ENCODE assay signal across 8 cellular contexts in the genomic region with DNA sequence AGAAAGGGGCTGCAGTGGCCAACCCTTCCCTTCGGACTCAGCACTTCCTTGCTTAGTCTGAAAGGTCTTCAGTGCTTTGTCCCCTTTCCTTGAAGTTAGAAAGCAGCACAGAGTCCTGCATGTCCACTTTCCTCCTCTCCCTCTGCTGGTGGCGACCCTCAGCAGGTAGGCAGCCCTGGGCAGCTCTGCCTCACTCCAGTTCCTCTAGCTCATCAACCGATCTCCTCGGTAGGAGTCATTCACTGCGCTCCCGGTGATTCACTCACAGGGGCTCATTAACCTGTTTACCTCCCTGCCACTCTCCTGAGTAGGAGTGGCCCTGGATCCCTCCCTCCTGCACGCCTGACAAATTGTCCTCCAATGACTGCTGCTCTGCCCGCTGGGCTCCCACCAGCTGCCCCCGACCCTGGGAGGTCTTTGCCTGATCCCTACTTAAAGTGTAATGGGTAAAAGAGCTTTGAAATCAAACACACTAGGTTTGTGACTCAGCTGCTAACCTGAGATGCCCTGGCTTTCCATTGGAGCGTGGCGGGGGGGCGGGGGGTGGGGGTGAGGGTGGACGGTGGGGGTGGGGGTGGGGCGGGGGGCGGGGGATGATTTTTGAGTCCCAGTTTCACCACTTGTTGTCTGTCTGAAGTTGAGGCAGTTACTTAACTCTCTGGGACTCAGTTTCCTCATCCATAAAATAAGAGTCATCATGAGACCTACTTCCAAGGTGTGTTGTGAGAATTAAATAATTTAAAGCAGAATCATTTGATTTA. TPM values are rescaled to one million over a fixed set of nuclear protein-coding genes. Genes with fewer than 3 reads are reported as not detected.
DNase-seq lines count a peak whose midpoint lies in the region; ATAC-seq, FAIRE-seq and TF ChIP-seq lines count a peak whose summit lies in the region.

No MANE protein-coding gene starts in this region.

- H3K4me3 Mint-ChIP-seq in activated naive CD8-positive, alpha-beta T cell treated with anti-CD3 and anti-CD28 coated beads for 36 hours: no peak overlapping the region
- H3K4me3 Mint-ChIP-seq in activated naive CD8-positive, alpha-beta T cell treated with anti-CD3 and anti-CD28 coated beads, Interleukin-2, amount 50 U/mL, for 24 hours: no peak overlapping the region

- POLR2A ChIA-PET in RWPE1 (lab: Yijun Ruan, JAX; ENCODE audit: low non-redundant PET): interaction anchor here (0.6 to 1.8 kb wide), 3 partner anchors 30 to 35 kb away, joined by 3 to 5 read pairs (median 5); a partner anchor contains a TSS

- TF ChIP-seq POLR2A in GM12892 (IDR thresholded peaks at IDR 0.05; ENCODE audit: low read depth, low read length): no peak

- H3K9me3 ChIP-seq in smooth muscle cell (replicated peaks; ENCODE audit: low read depth): no peaks in the 10 kb centered on the region

- no peak for TF ChIP-seq CTCF in RWPE1 (conservative IDR thresholded peaks at IDR 0.05; ENCODE audit: low read depth)
- TF ChIP-seq CTCF in fibroblast of villous mesenchyme (IDR thresholded peaks at IDR 0.05; ENCODE audit: insufficient read depth, low read depth, low read length): peak; percentile 42
- TF ChIP-seq CTCF in smooth muscle cell (IDR thresholded peaks at IDR 0.05; ENCODE audit: borderline replicate concordance, insufficient read depth, poor library complexity, severe bottlenecking): peak; percentile 12

- no peaks in the 10 kb centered on the region for H3K27me3 ChIP-seq in smooth muscle cell (ENCODE audit: low read depth)

- H3K9me3 Mint-ChIP-seq in activated naive CD8-positive, alpha-beta T cell treated with anti-CD3 and anti-CD28 coated beads for 36 hours: no peaks in the 10 kb centered on the region
- no peaks in the 10 kb centered on the region for H3K9me3 Mint-ChIP-seq in activated naive CD8-positive, alpha-beta T cell treated with anti-CD3 and anti-CD28 coated beads, Interleukin-2, amount 50 U/mL, for 24 hours

- H4K20me1 ChIP-seq in smooth muscle cell (ENCODE audit: low read depth): no peaks in the 10 kb centered on the region

- H3K27me3 Mint-ChIP-seq in activated naive CD8-positive, alpha-beta T cell treated with anti-CD3 and anti-CD28 coated beads for 36 hours: no peaks in the 10 kb centered on the region
- H3K27me3 Mint-ChIP-seq in activated naive CD8-positive, alpha-beta T cell treated with anti-CD3 and anti-CD28 coated beads, Interleukin-2, amount 50 U/mL, for 24 hours: peaks cover 2% of the 10 kb centered on the region

- H3K36me3 ChIP-seq in smooth muscle cell (ENCODE audit: low read depth): no peaks in the 10 kb centered on the region

- H3K4me1 Mint-ChIP-seq in activated naive CD8-positive, alpha-beta T cell treated with anti-CD3 and anti-CD28 coated beads for 36 hours: peaks cover 40% of the 10 kb centered on the region
- peaks cover 43% of the 10 kb centered on the region for H3K4me1 Mint-ChIP-seq in activated naive CD8-positive, alpha-beta T cell treated with anti-CD3 and anti-CD28 coated beads, Interleukin-2, amount 50 U/mL, for 24 hours

- WGBS in smooth muscle cell (ENCODE audit: low lambda C conversion rate): 14% methylated on average over 13 of the region's 15 CpGs

- H3K9ac ChIP-seq in smooth muscle cell (ENCODE audit: low read depth): no peak overlapping the region

- H3K27ac ChIP-seq in RWPE1: peak overlapping the region; percentile 99
- H3K27ac ChIP-seq in smooth muscle cell (ENCODE audit: low read depth): peak overlapping the region; percentile 86

- no peak for DNase-seq in activated naive CD8-positive, alpha-beta T cell treated with anti-CD3 and anti-CD28 coated beads for 36 hours
- DNase-seq in activated naive CD8-positive, alpha-beta T cell treated with anti-CD3 and anti-CD28 coated beads, Interleukin-2, amount 50 U/mL, for 24 hours: no peak
- DNase-seq in RWPE1 (ENCODE audit: low spot score) (peak; percentile 95), fibroblast of villous mesenchyme (ENCODE audit: low read depth) (peak; percentile 84), smooth muscle cell (lab: John Stamatoyannopoulos, UW; ENCODE audit: unreplicated experiment) (no peak), NCI-H524 (lab: John Stamatoyannopoulos, UW) (no peak), GM12892 (ENCODE audit: insufficient read length) (no peak)

- CTCF ChIA-PET in RWPE1 (lab: Yijun Ruan, JAX): interaction anchor here (0.6 kb wide), 1 partner anchor 14 kb away, joined by 3 read pairs; no protein-coding TSS in a partner anchor

- no peaks in the 10 kb centered on the region for H3K79me2 ChIP-seq in smooth muscle cell (ENCODE audit: low read depth)

- no peak for FAIRE-seq in GM12892 (lab: Jason Lieb, UNC)

- H3K4me3 ChIP-seq in fibroblast of villous mesenchyme (ENCODE audit: low read depth, low read length) (no peak overlapping the region), smooth muscle cell (no peak overlapping the region)

- H3K27ac Mint-ChIP-seq in activated naive CD8-positive, alpha-beta T cell treated with anti-CD3 and anti-CD28 coated beads for 36 hours: peak overlapping the region; percentile 26
- H3K27ac Mint-ChIP-seq in activated naive CD8-positive, alpha-beta T cell treated with anti-CD3 and anti-CD28 coated beads, Interleukin-2, amount 50 U/mL, for 24 hours: no peak overlapping the region

- peak overlapping the region; percentile 38 for H3K4me2 ChIP-seq in smooth muscle cell

- ATAC-seq in activated naive CD8-positive, alpha-beta T cell treated with anti-CD3 and anti-CD28 coated beads, Interleukin-2, amount 50 U/mL, for 24 hours: no peak
- ATAC-seq in GM21381 (IDR thresholded peaks at IDR 0.05; ENCODE audit: unreplicated experiment): no peak

- peaks cover 9% of the 10 kb centered on the region for H3F3A ChIP-seq in smooth muscle cell (ENCODE audit: low read depth)

- H3K36me3 Mint-ChIP-seq in activated naive CD8-positive, alpha-beta T cell treated with anti-CD3 and anti-CD28 coated beads for 36 hours: no peaks in the 10 kb centered on the region
- H3K36me3 Mint-ChIP-seq in activated naive CD8-positive, alpha-beta T cell treated with anti-CD3 and anti-CD28 coated beads, Interleukin-2, amount 50 U/mL, for 24 hours (ENCODE audit: low read depth): no peaks in the 10 kb centered on the region

- no peak overlapping the region for H2AFZ ChIP-seq in smooth muscle cell (ENCODE audit: low read depth)

- peaks cover 35% of the 10 kb centered on the region for H3K4me1 ChIP-seq in smooth muscle cell (ENCODE audit: low read depth)

RNA-seq across cellular contexts. Expression of a gene that starts 4.2 kb away (rescaled TPM):
- total RNA-seq in activated naive CD8-positive, alpha-beta T cell treated with anti-CD3 and anti-CD28 coated beads for 36 hours: 1 to 10 TPM; 2.7 to 3.7 TPM
- total RNA-seq in fibroblast of villous mesenchyme: under 0.01 and 0.32 TPM in 2 replicates
- total RNA-seq in smooth muscle cell: 1.3 and 1.5 TPM in 2 replicates
- polyA plus RNA-seq in smooth muscle cell: 0.57 and 1.0 TPM in 2 replicates
- not detected for polyA plus RNA-seq in GM12892 (2012; ENCODE audit: missing spikeins)

RNA-seq across cellular contexts. Expression of a gene that starts 12.8 kb away (rescaled TPM):
- 1 to 10 TPM; 1.1 to 1.5 TPM for total RNA-seq in activated naive CD8-positive, alpha-beta T cell treated with anti-CD3 and anti-CD28 coated beads for 36 hours
- 61.3 and 69.6 TPM in 2 replicates for total RNA-seq in fibroblast of villous mesenchyme
- total RNA-seq in smooth muscle cell: 35.1 and 38.3 TPM in 2 replicates
- 72.9 and 97.8 TPM in 2 replicates for polyA plus RNA-seq in smooth muscle cell
- 0.40 TPM for polyA plus RNA-seq in GM12892 (2012; ENCODE audit: missing spikeins)

RNA-seq across cellular contexts. Expression of a gene that starts 29.3 kb away (rescaled TPM):
- 10 to 100 TPM; 44.8 to 49.1 TPM for total RNA-seq in activated naive CD8-positive, alpha-beta T cell treated with anti-CD3 and anti-CD28 coated beads for 36 hours
- 125 and 174 TPM in 2 replicates for total RNA-seq in fibroblast of villous mesenchyme
- 110 and 139 TPM in 2 replicates for total RNA-seq in smooth muscle cell
- polyA plus RNA-seq in smooth muscle cell: 144 and 148 TPM in 2 replicates
- polyA plus RNA-seq in GM12892 (2012; ENCODE audit: missing spikeins): 6.0 TPM

Comparison
In these comparisons a context has a peak if more than half of its experiments do, and no peak if none do; other contexts are left out.
1. DNase-seq: peak in RWPE1 (single experiment) and fibroblast of villous mesenchyme (single experiment); none in activated naive CD8-positive, alpha-beta T cell treated with anti-CD3 and anti-CD28 coated beads for 36 hours (single experiment), activated naive CD8-positive, alpha-beta T cell treated with anti-CD3 and anti-CD28 coated beads, Interleukin-2, amount 50 U/mL, for 24 hours (single experiment), smooth muscle cell (single experiment), NCI-H524 (0 of 2) and GM12892 (single experiment).
2. RNA of a gene that starts 12.8 kb away (total RNA-seq): 61.3 to 69.6 TPM in fibroblast of villous mesenchyme and 35.1 to 38.3 TPM in smooth muscle cell; 1.1 to 1.5 TPM in activated naive CD8-positive, alpha-beta T cell treated with anti-CD3 and anti-CD28 coated beads for 36 hours; every median in the first group is over 10 times any median in the second.